ENCODE assay signal across 21 cellular contexts in genomic region chr7:142817506-142817905, GRCh38. TPM values are rescaled to one million over a fixed set of nuclear protein-coding genes. Genes with fewer than 3 reads are reported as not detected.
"Had no signal": no experiment of that assay in that cellular context is flagged by ENCODE, and none has a peak within 500 bp of the region (broad histone marks: within the 10 kb centered on the region; RNA-seq: fewer than 3 reads in every experiment).

No MANE protein-coding gene starts in this region.

- H3K27me3 ChIP-seq: neutrophil, ovary, right atrium auricular region had no signal

- H3K36me3 ChIP-seq: gastrocnemius medialis, heart right ventricle, neutrophil, ovary, right atrium auricular region, tibial artery, upper lobe of right lung had no signal

- H3K4me1 ChIP-seq: gastrocnemius medialis, heart right ventricle, right atrium auricular region, tibial artery, upper lobe of right lung had no signal

- H3K4me3 Mint-ChIP-seq: naive thymus-derived CD8-positive, alpha-beta T cell; stimulated activated naive CD8-positive, alpha-beta T cell treated with anti-CD3 and anti-CD28 coated beads, Interleukin-15, Interleukin-2, amounts not matched to agents 100 ng/mL and 50 ng/mL, for 24 hours had no signal

- H3K4me2 ChIP-seq: smooth muscle cell had no signal

- H3K27ac Mint-ChIP-seq: stimulated activated naive CD8-positive, alpha-beta T cell treated with anti-CD3 and anti-CD28 coated beads, Interleukin-15, Interleukin-2, amounts not matched to agents 100 ng/mL and 50 ng/mL, for 24 hours had no signal

- H3K27ac ChIP-seq: coronary artery, dorsolateral prefrontal cortex, gastrocnemius medialis, heart right ventricle, neutrophil, ovary, right atrium auricular region, tibial artery, upper lobe of right lung had no signal

- H3K9me3 ChIP-seq: neutrophil, ovary, right atrium auricular region, tibial artery, upper lobe of right lung had no signal

- H3K4me3 ChIP-seq: coronary artery, dorsolateral prefrontal cortex, gastrocnemius medialis, heart right ventricle, ovary, right atrium auricular region, smooth muscle cell, tibial artery, upper lobe of right lung had no signal

- ATAC-seq: gastrocnemius medialis; heart right ventricle; left lobe of liver; naive thymus-derived CD8-positive, alpha-beta T cell; upper lobe of right lung had no signal

- DNase-seq: dorsolateral prefrontal cortex; effector CD8-positive, alpha-beta T cell; gastrocnemius medialis; heart right ventricle; hypothalamus; kidney glomerular epithelial cell; mammary epithelial cell; naive thymus-derived CD8-positive, alpha-beta T cell; ovary; stimulated activated CD4-positive, alpha-beta T cell treated with anti-CD3 and anti-CD28 coated beads, Interleukin-2, amount 100 ng/mL, for 48 hours; tibial artery; upper lobe of right lung had no signal

- H3K27me3 Mint-ChIP-seq: stimulated activated naive CD8-positive, alpha-beta T cell treated with anti-CD3 and anti-CD28 coated beads, Interleukin-15, Interleukin-2, amounts not matched to agents 100 ng/mL and 50 ng/mL, for 24 hours had no signal

RNA-seq across cellular contexts. Expression of gene PRSS2, which starts 46.7 kb away (rescaled TPM):
- total RNA-seq: chondrocyte; dorsolateral prefrontal cortex; gastrocnemius medialis; mammary epithelial cell; mononuclear cell; naive thymus-derived CD8-positive, alpha-beta T cell; smooth muscle cell; temporal lobe; upper lobe of right lung had no signal
